30 cellular contexts compared by ENCODE assay signal in genomic region chr20:36303831-36304230, GRCh38.
"Had no signal": no experiment of that assay in that cellular context is flagged by ENCODE, and none has a peak within 500 bp of the region (broad histone marks: within the 10 kb centered on the region; RNA-seq: fewer than 3 reads in every experiment).

No MANE protein-coding gene starts in this region.

- H3K36me3 Mint-ChIP-seq: naive thymus-derived CD4-positive, alpha-beta T cell; natural killer cell treated with Interleukin-12 subunit alpha and Interleukin-12 subunit beta and Interleukin-15 and Interleukin-18, amount 100 ng/mL, for 72 hours; stimulated activated naive B cell treated with anti-CD40 and anti-IgM and Interleukin-4, amounts not matched to agents 10 μg/mL and 1 μg/mL and 100 μg/mL, for 72 hours; type B pancreatic cell had no signal

- H3K4me3 Mint-ChIP-seq: immature natural killer cell; natural killer cell treated with Interleukin-12 subunit alpha and Interleukin-12 subunit beta and Interleukin-15 and Interleukin-18, amount 100 ng/mL, for 72 hours; stimulated activated naive B cell treated with anti-CD40 and anti-IgM and Interleukin-4, amounts not matched to agents 10 μg/mL and 1 μg/mL and 100 μg/mL, for 72 hours; stimulated activated naive CD8-positive, alpha-beta T cell treated with anti-CD3 and anti-CD28 coated beads, Interleukin-15, Interleukin-2, amounts not matched to agents 100 ng/mL and 50 ng/mL, for 24 hours had no signal

- H3K4me3 ChIP-seq: heart left ventricle, left lung, lower lobe of right lung, mucosa of descending colon, ovary, skin epidermis, tibial nerve, uterus had no signal

- H3K27ac ChIP-seq: heart left ventricle, left lung, lower lobe of right lung, neutrophil, ovary, skin epidermis, tibial nerve, uterus had no signal

- DNase-seq: heart left ventricle; hypothalamus; immature natural killer cell; kidney; left colon; left lung; lower lobe of right lung; mammary epithelial cell; mesendoderm; midbrain; mucosa of descending colon; naive thymus-derived CD4-positive, alpha-beta T cell; occipital lobe; ovary; right cardiac atrium; stimulated activated CD4-positive, alpha-beta T cell treated with anti-CD3 and anti-CD28 coated beads, Interleukin-12 subunit alpha, Interleukin-12 subunit beta, amount 100 ng/mL, for 4 hours; stimulated activated CD4-positive, alpha-beta T cell treated with anti-CD3 and anti-CD28 coated beads, Interleukin-15, amount 100 ng/mL, for 24 hours; stimulated activated CD4-positive, alpha-beta T cell treated with anti-CD3 and anti-CD28 coated beads, Interleukin-2, amount 100 ng/mL, for 24 hours; stimulated activated CD4-positive, alpha-beta T cell treated with anti-CD3 and anti-CD28 coated beads, Interleukin-4, amount 100 ng/mL, for 1 hour; stimulated activated naive B cell treated with anti-CD40 and anti-IgM and Interleukin-4, amounts not matched to agents 10 μg/mL and 1 μg/mL and 100 μg/mL, for 72 hours; substantia nigra; uterus had no signal

- H3K9me3 ChIP-seq: heart left ventricle, left lung, lower lobe of right lung, mucosa of descending colon, neutrophil, ovary, tibial nerve, uterus had no signal

- H3K36me3 ChIP-seq: heart left ventricle, left lung, lower lobe of right lung, neutrophil, ovary, tibial nerve, uterus had no signal

- H3K27me3 ChIP-seq: ovary had no signal

- H3K27ac Mint-ChIP-seq: immature natural killer cell; natural killer cell treated with Interleukin-12 subunit alpha and Interleukin-12 subunit beta and Interleukin-15 and Interleukin-18, amount 100 ng/mL, for 72 hours; progenitor cell of endocrine pancreas; stimulated activated naive B cell treated with anti-CD40 and anti-IgM and Interleukin-4, amounts not matched to agents 10 μg/mL and 1 μg/mL and 100 μg/mL, for 72 hours; stimulated activated naive CD8-positive, alpha-beta T cell treated with anti-CD3 and anti-CD28 coated beads, Interleukin-15, Interleukin-2, amounts not matched to agents 100 ng/mL and 50 ng/mL, for 24 hours; type B pancreatic cell had no signal

- H3K9me3 Mint-ChIP-seq: immature natural killer cell; naive thymus-derived CD4-positive, alpha-beta T cell; natural killer cell treated with Interleukin-12 subunit alpha and Interleukin-12 subunit beta and Interleukin-15 and Interleukin-18, amount 100 ng/mL, for 72 hours; neural crest cell; stimulated activated naive B cell treated with anti-CD40 and anti-IgM and Interleukin-4, amounts not matched to agents 10 μg/mL and 1 μg/mL and 100 μg/mL, for 72 hours; stimulated activated naive CD8-positive, alpha-beta T cell treated with anti-CD3 and anti-CD28 coated beads, Interleukin-15, Interleukin-2, amounts not matched to agents 100 ng/mL and 50 ng/mL, for 24 hours; type B pancreatic cell had no signal
